8 cellular contexts compared by ENCODE assay signal in the genomic region with DNA sequence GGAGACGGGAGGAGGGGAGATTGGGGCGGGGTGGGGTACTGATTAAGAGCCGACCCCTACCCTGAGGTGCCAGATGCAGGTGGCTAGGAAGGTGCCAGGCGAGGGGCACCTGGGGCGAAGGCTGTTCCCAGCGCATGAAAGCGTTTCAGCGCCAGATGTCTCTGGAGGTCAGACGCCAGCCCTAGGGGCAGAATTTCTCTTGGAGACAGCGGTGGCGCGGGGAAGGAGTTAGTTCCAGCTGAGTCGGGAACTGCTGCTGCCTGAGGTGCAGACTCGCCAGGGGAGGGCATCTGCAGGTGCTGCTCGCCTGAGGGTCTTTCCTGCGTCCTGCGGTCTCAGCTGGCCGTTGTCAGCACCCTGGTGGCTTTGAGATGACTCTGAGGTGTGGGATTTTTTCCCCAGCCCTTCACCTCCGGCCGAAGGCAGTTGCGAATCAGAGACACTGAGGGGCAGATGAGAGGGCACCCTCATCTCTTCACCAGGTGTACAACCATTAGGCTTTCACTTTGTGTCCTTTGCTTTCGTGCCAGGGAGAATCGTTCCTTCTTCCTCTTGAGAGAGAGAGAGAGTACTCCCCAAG. TPM values are rescaled to one million over a fixed set of nuclear protein-coding genes. Genes with fewer than 3 reads are reported as not detected.
DNase-seq lines count a peak whose midpoint lies in the region; ATAC-seq and TF ChIP-seq lines count a peak whose summit lies in the region.

No MANE protein-coding gene starts in this region.

- in situ Hi-C loops in transverse colon (cut with MboI; ENCODE audit: low pct_ligation_motif_present in 1 of 4, low pct_unique_long_range_greater_than_20kb in 1 of 4, low sequenced_read_pairs in 3 of 4): no loop called here

- H3K27me3 ChIP-seq in BLaER1 (no peaks in the 10 kb centered on the region), muscle layer of duodenum (ENCODE audit: low read depth, low read length) (no peaks in the 10 kb centered on the region), transverse colon (no peaks in the 10 kb centered on the region)

- intact Hi-C loops in transverse colon (cut with DNase I; ENCODE audit: low total_unique reads): no loop called here

- H3K9me3 ChIP-seq in BLaER1 (no peaks in the 10 kb centered on the region), muscle layer of duodenum (ENCODE audit: control insufficient read depth in 1 of 2, low read length in 2 of 2) (no peaks in the 10 kb centered on the region), transverse colon (no peaks in the 10 kb centered on the region)

- TF ChIP-seq EP300 in transverse colon (IDR thresholded peaks at IDR 0.05; ENCODE audit: low read depth): no peak

- WGBS in transverse colon (ENCODE audit: low coverage in 1 of 2), 2 donors: 0 to 5% methylated on average over 8 to 21 of the region's 23 CpGs

- peak; percentile 32 for ATAC-seq in GM21447 (IDR thresholded peaks at IDR 0.05; ENCODE audit: unreplicated experiment)
- ATAC-seq in HG03442 (IDR thresholded peaks at IDR 0.05; ENCODE audit: unreplicated experiment): no peak

- H3K9ac ChIP-seq in BLaER1: peak overlapping the region; percentile 75

- no peaks in the 10 kb centered on the region for H4K20me1 ChIP-seq in BLaER1

- peak; percentile 32 for DNase-seq in NCI-H128 (lab: John Stamatoyannopoulos, UW; ENCODE audit: unreplicated experiment)
- peak; percentile 16 to 18 for DNase-seq in activated CD4-positive, alpha-beta T cell treated with anti-CD3 and anti-CD28 coated beads for 4 hours
- peak; percentile 46 for DNase-seq in epithelial cell of esophagus (ENCODE audit: low read depth)
- DNase-seq in transverse colon: peak; percentile 66

- H3K4me3 ChIP-seq in BLaER1: peak overlapping the region; percentile 75
- peak overlapping the region; percentile 75 for H3K4me3 ChIP-seq in epithelial cell of esophagus (ENCODE audit: low read length)
- H3K4me3 ChIP-seq in muscle layer of duodenum (ENCODE audit: low read depth in 1 of 2, low read length in 2 of 2): peak overlapping the region; percentile 67 to 81
- H3K4me3 ChIP-seq in transverse colon: peak overlapping the region; percentile 55 to 75 (median 68)

- H3K4me1 ChIP-seq in BLaER1 (peaks cover 47% of the 10 kb centered on the region), muscle layer of duodenum (ENCODE audit: control insufficient read depth in 1 of 2, insufficient read depth in 2 of 2, low read length in 2 of 2) (peaks cover 11 to 17% of the 10 kb centered on the region in 2 donors), transverse colon (peaks cover 7 to 52% (median 35%) of the 10 kb centered on the region in 4 donors)

- peak overlapping the region; percentile 93 for H3K4me2 ChIP-seq in BLaER1

- TF ChIP-seq CTCF in epithelial cell of esophagus (IDR thresholded peaks at IDR 0.05; ENCODE audit: insufficient read depth, low read depth, low read length, missing control alignments) (no peak), transverse colon (IDR thresholded peaks at IDR 0.05) (peak in 3 of 5 experiments; percentile 9 to 24 (median 14))

- H3K36me3 ChIP-seq in BLaER1: no peaks in the 10 kb centered on the region
- H3K36me3 ChIP-seq in muscle layer of duodenum (ENCODE audit: control insufficient read depth in 1 of 2, insufficient read depth in 2 of 2, low read length in 2 of 2): no peaks in the 10 kb centered on the region
- no peaks in the 10 kb centered on the region for H3K36me3 ChIP-seq in transverse colon

- H3K27ac ChIP-seq in BLaER1 (0 out of 2 replicates have a peak overlapping the region, but pooled peaks have one; percentile 62), muscle layer of duodenum (ENCODE audit: low read length) (peak overlapping the region; percentile 92), transverse colon (peak overlapping the region; percentile 85 to 90 (median 88))

- peak; percentile 23 for TF ChIP-seq POLR2A in transverse colon (IDR thresholded peaks at IDR 0.05)

RNA-seq across cellular contexts. Expression of a gene that starts 0.5 kb away (rescaled TPM):
- total RNA-seq in transverse colon: 100 to 1,000 TPM; 123 to 351 (median 172) TPM

RNA-seq across cellular contexts. Expression of a gene that starts 28.4 kb away (rescaled TPM):
- total RNA-seq in transverse colon: 10 to 100 TPM; 22.8 to 65.5 (median 30.8) TPM

RNA-seq across cellular contexts. Expression of a gene that starts 52.4 kb away (rescaled TPM):
- 10 to 100 TPM; 44.1 to 90.9 (median 72.7) TPM for total RNA-seq in transverse colon
